In genomic region chr3:115830764-115831395, GRCh38 we compare ENCODE assay signal across 16 cellular contexts.
DNase-seq lines count a peak whose midpoint lies in the region; ATAC-seq and TF ChIP-seq lines count a peak whose summit lies in the region.
"Had no signal": no experiment of that assay in that cellular context is flagged by ENCODE, and none has a peak within 500 bp of the region (broad histone marks: within the 10 kb centered on the region; RNA-seq: fewer than 3 reads in every experiment).

No MANE protein-coding gene starts in this region.

- ATAC-seq in foreskin keratinocyte (peak; percentile 77), HG02642 (IDR thresholded peaks at IDR 0.05; ENCODE audit: poor library complexity, unreplicated experiment) (no peak), HG03342 (IDR thresholded peaks at IDR 0.05; ENCODE audit: unreplicated experiment) (no peak)
- ATAC-seq: CD8-positive, alpha-beta T cell had no signal

- H3K27ac ChIP-seq in foreskin keratinocyte, result peak overlapping the region; percentile 31
- H3K27ac ChIP-seq in skin epidermis, result peak overlapping the region in 11 of 21 experiments; percentile 2 to 71 (median 27)
- H3K27ac ChIP-seq: HL-60 had no signal

- TF ChIP-seq CTCF in foreskin keratinocyte (conservative IDR thresholded peaks at IDR 0.05), result no peak

- H3K4me3 ChIP-seq in skin epidermis, result no peak overlapping the region
- H3K4me3 ChIP-seq: MG63 had no signal

- no peaks in the 10 kb centered on the region for H3K27me3 ChIP-seq in foreskin keratinocyte
- H3K27me3 ChIP-seq: MG63 had no signal

- peaks cover 48% of the 10 kb centered on the region for H3K4me1 ChIP-seq in foreskin keratinocyte

- DNase-seq in NCI-H1694 (lab: John Stamatoyannopoulos, UW) (peak; percentile 30), astrocyte of the hippocampus (ENCODE audit: low read depth, low spot score) (peak; percentile 51), foreskin keratinocyte (peak; percentile 77 to 91), NCI-H345 (lab: John Stamatoyannopoulos, UW) (no peak)
- DNase-seq: CD8-positive, alpha-beta T cell; DMS79 treated with DMSO at 0.1 percent for 48 hours; KG1; MG63; NCI-H1105 treated with DMSO at 0.1 percent for 48 hours; NCI-H2029; NCI-H2227 treated with DMSO at 0.1 percent for 48 hours; NCI-H526 had no signal
